8 cellular contexts compared by ENCODE assay signal in the genomic region with DNA sequence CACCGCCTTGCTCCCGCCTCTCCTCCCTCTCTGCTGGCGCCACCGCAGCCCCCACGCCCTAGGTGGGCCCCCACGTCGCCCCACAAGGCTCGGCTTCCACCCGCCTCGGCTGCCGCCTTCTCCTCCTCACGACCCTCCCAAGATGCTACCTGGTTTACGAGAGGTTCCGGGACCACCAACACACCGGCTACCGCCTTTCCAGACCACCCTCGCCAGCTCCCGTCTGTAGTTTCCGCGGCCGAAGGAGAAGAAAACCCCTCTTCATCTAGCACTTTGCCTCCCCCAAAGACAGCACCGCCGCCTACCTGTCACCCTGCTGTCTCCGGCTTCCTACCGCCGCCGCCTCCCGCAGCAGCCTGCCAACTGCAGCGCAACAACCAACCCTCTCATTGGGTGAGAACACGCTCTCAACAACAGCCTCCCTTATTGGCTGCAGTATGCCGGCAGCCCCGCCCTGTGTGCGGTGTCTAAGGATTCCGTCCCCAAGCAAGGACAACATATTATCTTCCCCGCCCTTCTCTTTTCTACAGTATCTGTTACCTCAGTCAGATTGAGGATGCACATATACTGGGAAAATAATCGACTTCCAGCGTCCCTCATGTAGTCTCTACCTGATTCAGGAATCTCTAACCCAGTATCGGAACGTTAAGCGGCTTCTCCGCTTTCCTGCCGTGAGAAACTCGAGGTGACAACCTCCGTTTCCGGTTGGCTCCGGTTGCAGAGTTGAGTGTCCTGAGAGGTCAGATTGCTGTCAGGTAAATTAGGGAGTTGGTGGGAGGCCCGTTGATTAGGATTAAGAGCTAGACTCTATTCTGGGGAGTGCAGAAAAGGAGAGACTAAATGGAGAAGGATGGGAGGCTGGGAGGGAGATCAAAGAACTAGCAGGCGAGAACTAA. TPM values are rescaled to one million over a fixed set of nuclear protein-coding genes. Genes with fewer than 3 reads are reported as not detected.
DNase-seq lines count a peak whose midpoint lies in the region; TF ChIP-seq lines count a peak whose summit lies in the region.

A gene (minus strand): TSS at position 367 of the 896 bp plus-strand sequence. CDS start 47,662 bp downstream, outside the sequence.
A gene (plus strand): TSS at position 697 of the 896 bp plus-strand sequence. CDS start 6,882 bp downstream, outside the sequence.

- DNase-seq in COR-L47 (lab: John Stamatoyannopoulos, UW): peak; percentile 90
- peak; percentile 95 for DNase-seq in GM20000 (ENCODE audit: low spot score)
- peak; percentile 97 for DNase-seq in HT-29 (ENCODE audit: low spot score)
- DNase-seq in NK-92 treated with Interleukin-12 subunit alpha and Interleukin-12 subunit beta, amount 100 ng/mL, for 24 hours (lab: John Stamatoyannopoulos, UW): peak; percentile 88
- DNase-seq in activated CD8-positive, alpha-beta memory T cell treated with anti-CD3 and anti-CD28 coated beads for 24 hours: peak; percentile 91
- peak; percentile 89 to 90 (median 90) for DNase-seq in effector memory CD4-positive, alpha-beta T cell
- DNase-seq in medulla oblongata (ENCODE audit: extremely low spot score): peak; percentile 96
- DNase-seq in stimulated activated CD8-positive, alpha-beta memory T cell treated with anti-CD3 and anti-CD28 coated beads, Interleukin-12 subunit alpha, Interleukin-12 subunit beta, amount 100 ng/mL, for 1 hour (ENCODE audit: low read depth): peak; percentile 86

- peaks cover 2% of the 10 kb centered on the region for H3K36me3 ChIP-seq in effector memory CD4-positive, alpha-beta T cell (ENCODE audit: control insufficient read depth, insufficient read depth, low read length)

- H3K9me3 ChIP-seq in effector memory CD4-positive, alpha-beta T cell (ENCODE audit: control insufficient read depth, low read length): no peaks in the 10 kb centered on the region

- H3K4me3 ChIP-seq in effector memory CD4-positive, alpha-beta T cell (ENCODE audit: insufficient read depth, low read depth, low read length, poor library complexity, severe bottlenecking): peak within 1 kb of the TSS; percentile 93

- H3K27ac ChIP-seq in effector memory CD4-positive, alpha-beta T cell (ENCODE audit: insufficient read depth, low read length, poor library complexity, severe bottlenecking): peak within 1 kb of the TSS; percentile 88

- H3K4me1 ChIP-seq in effector memory CD4-positive, alpha-beta T cell (ENCODE audit: control insufficient read depth, insufficient read depth, low read length, poor library complexity, severe bottlenecking): peaks cover 21% of the 10 kb centered on the region

- H3K27me3 ChIP-seq in effector memory CD4-positive, alpha-beta T cell (replicated peaks; ENCODE audit: control insufficient read depth, insufficient read depth, low read length, poor library complexity, severe bottlenecking): no peaks in the 10 kb centered on the region

- no peak for TF ChIP-seq CTCF in GM20000 (IDR thresholded peaks at IDR 0.05; ENCODE audit: extremely low read depth, missing control alignments)

RNA-seq across cellular contexts. Expression of the first gene that starts in this region (rescaled TPM):
- 2.8 and 4.0 TPM in 2 replicates for total RNA-seq in HT-29 (2014; rRNA removed; shearing (Covaris generic))

RNA-seq across cellular contexts. Expression of the second gene that starts in this region (rescaled TPM):
- 75.3 and 82.9 TPM in 2 replicates for total RNA-seq in HT-29 (2014; rRNA removed; shearing (Covaris generic))

Comparison
In these comparisons a context has a peak if more than half of its experiments do, and no peak if none do; other contexts are left out.
1. Peak in every context shown above with its lines: DNase-seq, H3K4me3 ChIP-seq and H3K27ac ChIP-seq.